Comparison of ENCODE assay signal across 8 cellular contexts in the genomic region with DNA sequence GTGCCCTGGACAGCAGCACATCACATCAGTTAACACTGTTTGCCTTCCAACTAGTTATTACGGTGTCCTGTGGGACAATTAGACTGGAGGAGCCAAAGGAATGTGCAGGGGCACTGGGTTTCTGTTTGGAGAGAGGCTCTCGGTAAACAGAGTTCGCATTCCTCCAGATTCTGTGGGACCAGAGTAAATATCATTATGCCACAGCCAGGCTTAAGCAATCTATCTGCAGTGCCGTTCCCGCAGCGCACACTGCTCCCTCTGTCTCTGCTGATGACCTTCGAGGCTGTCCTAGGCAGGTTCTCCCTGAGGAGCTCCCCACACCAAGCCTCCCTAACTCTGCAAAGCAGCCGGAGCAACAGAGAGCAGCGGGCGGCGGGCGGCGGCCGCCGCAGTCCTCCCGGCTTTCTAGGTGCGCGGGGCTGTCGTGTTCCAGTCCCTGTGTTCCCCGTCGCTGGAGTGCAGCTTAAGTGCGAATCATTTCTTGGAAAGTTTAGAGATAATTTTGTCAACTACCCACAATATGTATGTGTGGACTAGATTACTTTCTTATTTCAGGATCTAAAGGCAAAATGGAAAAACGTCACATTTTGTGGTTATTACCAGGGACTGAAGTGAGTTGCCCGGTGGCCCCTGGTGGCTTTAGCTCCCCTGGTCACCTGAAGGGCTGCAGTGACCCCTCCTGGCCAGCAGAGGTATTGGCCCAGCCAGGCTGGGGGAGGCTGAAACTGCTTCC. TPM values are rescaled to one million over a fixed set of nuclear protein-coding genes. Genes with fewer than 3 reads are reported as not detected.
A peak's percentile ranks its signal among the peaks of the same experiment; 100 is the strongest.
DNase-seq lines count a peak whose midpoint lies in the region; ATAC-seq, FAIRE-seq and TF ChIP-seq lines count a peak whose summit lies in the region.

No MANE protein-coding gene starts in this region.

- peaks cover 74% of the 10 kb centered on the region for H3K36me3 ChIP-seq in lower lobe of right lung

- H3K27ac Mint-ChIP-seq in activated CD4-positive, alpha-beta memory T cell treated with anti-CD3 and anti-CD28 coated beads for 36 hours: peak overlapping the region; percentile 70

- peaks cover 61% of the 10 kb centered on the region for H3K36me3 Mint-ChIP-seq in activated CD4-positive, alpha-beta memory T cell treated with anti-CD3 and anti-CD28 coated beads for 36 hours

- peaks cover 46% of the 10 kb centered on the region for H3K4me1 Mint-ChIP-seq in activated CD4-positive, alpha-beta memory T cell treated with anti-CD3 and anti-CD28 coated beads for 36 hours (ENCODE audit: low read depth)

- H3K9me3 Mint-ChIP-seq in activated CD4-positive, alpha-beta memory T cell treated with anti-CD3 and anti-CD28 coated beads for 36 hours: no peaks in the 10 kb centered on the region

- H3K27me3 ChIP-seq in lower lobe of right lung (ENCODE audit: low read depth): no peaks in the 10 kb centered on the region

- peaks cover 93% of the 10 kb centered on the region for H3K4me1 ChIP-seq in lower lobe of right lung

- POLR2A ChIA-PET in AG04449 (lab: Yijun Ruan, JAX): interaction anchor here (0.6 to 1.9 kb wide), 4 partner anchors 61 to 359 kb away, joined by 3 to 9 read pairs (median 4); partner anchors contain the start of gene SOCS3
- POLR2A ChIA-PET in activated CD4-positive, alpha-beta memory T cell treated with anti-CD3 and anti-CD28 coated beads for 36 hours (lab: Charles Lee): interaction anchor here (1.3 to 1.7 kb wide), 2 partner anchors 40 to 61 kb away, joined by 3 to 13 read pairs; partner anchors contain the start of gene SOCS3

- FAIRE-seq in GM19239 (lab: Jason Lieb, UNC): peak; percentile 59

- intact Hi-C loops in activated CD4-positive, alpha-beta memory T cell treated with anti-CD3 and anti-CD28 coated beads for 36 hours (cut with micrococcal nuclease): loop anchor here (1.0 kb wide), 1 partner anchor 61 kb away; the partner anchor contains the start of gene SOCS3
- intact Hi-C loops in lower lobe of right lung (cut with DNase I): no loop called here

- peak overlapping the region; percentile 27 for H3K27ac ChIP-seq in lower lobe of right lung

- no peaks in the 10 kb centered on the region for H3K27me3 Mint-ChIP-seq in activated CD4-positive, alpha-beta memory T cell treated with anti-CD3 and anti-CD28 coated beads for 36 hours

- no peak overlapping the region for H3K4me3 Mint-ChIP-seq in activated CD4-positive, alpha-beta memory T cell treated with anti-CD3 and anti-CD28 coated beads for 36 hours

- H3K4me3 ChIP-seq in AG04449 (ENCODE audit: low read depth, low read length) (no peak overlapping the region), lower lobe of right lung (peak overlapping the region; percentile 4)

- H3K9me3 ChIP-seq in lower lobe of right lung: no peaks in the 10 kb centered on the region

- ATAC-seq in lower lobe of right lung (peak; percentile 76 to 80), GM18511 (IDR thresholded peaks at IDR 0.05; ENCODE audit: unreplicated experiment) (no peak)

- DNase-seq in AG04449 (ENCODE audit: low read depth, low spot score): peak; percentile 14
- DNase-seq in GM19239 (ENCODE audit: insufficient read length, low spot score): peak; percentile 94
- DNase-seq in NCI-H524 (lab: John Stamatoyannopoulos, UW): peak; percentile 62 to 81
- peak; percentile 86 for DNase-seq in activated CD4-positive, alpha-beta memory T cell treated with anti-CD3 and anti-CD28 coated beads for 36 hours
- DNase-seq in dermis microvascular lymphatic vessel endothelial cell (ENCODE audit: low read depth in 2 of 2): peak; percentile 60 to 81
- DNase-seq in lower lobe of right lung: peak; percentile 85
- peak; percentile 43 for DNase-seq in stimulated activated CD8-positive, alpha-beta memory T cell treated with anti-CD3 and anti-CD28 coated beads, Interleukin-12 subunit alpha, Interleukin-12 subunit beta, amount 100 ng/mL, for 4 hours (ENCODE audit: low read depth)

- peak; percentile 99 for TF ChIP-seq CTCF in AG04449 (IDR thresholded peaks at IDR 0.05; ENCODE audit: insufficient read depth, low read length, missing control alignments)
- peak; percentile 99 for TF ChIP-seq CTCF in lower lobe of right lung (IDR thresholded peaks at IDR 0.05)

- CTCF ChIA-PET in AG04449 (lab: Yijun Ruan, JAX): interaction anchor here (0.6 to 11.2 kb wide), 42 partner anchors 10 to 403 kb away, joined by 3 to 177 read pairs (median 5); partner anchors contain the start of genes AFMID and PGS1
- CTCF ChIA-PET in activated CD4-positive, alpha-beta memory T cell treated with anti-CD3 and anti-CD28 coated beads for 36 hours (lab: Charles Lee): interaction anchor here (0.5 to 9.7 kb wide), 31 partner anchors 9 to 428 kb away, joined by 3 to 135 read pairs (median 4); partner anchors contain the start of genes PGS1 and SOCS3

RNA-seq across cellular contexts. Expression of gene PGS1, which starts 43.3 kb away (rescaled TPM):
- total RNA-seq in activated CD4-positive, alpha-beta memory T cell treated with anti-CD3 and anti-CD28 coated beads for 36 hours: 10 to 100 TPM; 75.8 to 78.1 TPM
- total RNA-seq in dermis microvascular lymphatic vessel endothelial cell: 19.8 and 30.5 TPM in 2 replicates
- 90.9 TPM for total RNA-seq in lower lobe of right lung

Comparison
In these comparisons a context has a peak if more than half of its experiments do, and no peak if none do; other contexts are left out.
1. DNase-seq: peak in every context shown above with its lines; median percentile 94 in GM19239; 86 in activated CD4-positive, alpha-beta memory T cell treated with anti-CD3 and anti-CD28 coated beads for 36 hours; 85 in lower lobe of right lung; 72 in NCI-H524; 70 in dermis microvascular lymphatic vessel endothelial cell; 43 in stimulated activated CD8-positive, alpha-beta memory T cell treated with anti-CD3 and anti-CD28 coated beads, Interleukin-12 subunit alpha, Interleukin-12 subunit beta, amount 100 ng/mL, for 4 hours; 14 in AG04449.